Comparison of ENCODE assay signal across 18 cellular contexts in the genomic region with DNA sequence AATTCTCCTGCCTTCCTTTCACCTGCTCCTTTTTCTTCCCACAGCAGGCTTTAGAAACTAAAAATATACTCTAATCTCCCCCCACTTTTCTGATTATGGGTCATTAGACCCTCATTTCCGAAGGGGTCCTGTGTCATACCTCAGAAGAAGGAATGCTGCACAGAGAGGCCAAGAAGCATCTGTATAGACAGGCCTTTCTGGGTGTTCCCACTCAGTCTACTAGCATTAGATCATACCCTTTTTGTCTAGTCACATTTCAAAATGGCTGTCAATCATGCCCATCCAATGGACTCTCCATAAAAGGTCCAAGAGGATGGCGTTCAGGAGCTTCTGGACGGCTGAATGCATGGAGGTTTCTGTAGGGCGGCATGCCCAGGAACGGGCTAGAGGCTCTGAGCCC.
DNase-seq lines count a peak whose midpoint lies in the region; ATAC-seq and TF ChIP-seq lines count a peak whose summit lies in the region.
"Had no signal": no experiment of that assay in that cellular context is flagged by ENCODE, and none has a peak within 500 bp of the region (broad histone marks: within the 10 kb centered on the region; RNA-seq: fewer than 3 reads in every experiment).

No MANE protein-coding gene starts in this region.

- H3K27me3 Mint-ChIP-seq in activated naive CD8-positive, alpha-beta T cell: no peaks in the 10 kb centered on the region
- H3K27me3 Mint-ChIP-seq in activated naive CD8-positive, alpha-beta T cell treated with anti-CD3 and anti-CD28 coated beads for 36 hours: no peaks in the 10 kb centered on the region
- H3K27me3 Mint-ChIP-seq in glutamatergic neuron (ENCODE audit: unreplicated experiment): peaks cover 2% of the 10 kb centered on the region
- no peaks in the 10 kb centered on the region for H3K27me3 Mint-ChIP-seq in activated CD8-positive, alpha-beta T cell treated with anti-CD3 and anti-CD28 coated beads, Interleukin-2, amount 10 ng/mL, durations not matched to agents 7 days and 5 days (ENCODE audit: low read depth)
- H3K27me3 Mint-ChIP-seq: activated CD8-positive, alpha-beta memory T cell treated with anti-CD3 and anti-CD28 coated beads, Interleukin-2, amount 10 ng/mL, durations not matched to agents 7 days and 5 days; progenitor cell of endocrine pancreas had no signal

- peaks cover 31% of the 10 kb centered on the region for H3K36me3 Mint-ChIP-seq in activated naive CD8-positive, alpha-beta T cell
- H3K36me3 Mint-ChIP-seq in activated naive CD8-positive, alpha-beta T cell treated with anti-CD3 and anti-CD28 coated beads for 36 hours: peaks cover 38% of the 10 kb centered on the region
- H3K36me3 Mint-ChIP-seq in glutamatergic neuron (ENCODE audit: unreplicated experiment): no peaks in the 10 kb centered on the region
- peaks cover 38% of the 10 kb centered on the region for H3K36me3 Mint-ChIP-seq in activated CD8-positive, alpha-beta T cell treated with anti-CD3 and anti-CD28 coated beads, Interleukin-2, amount 10 ng/mL, durations not matched to agents 7 days and 5 days (ENCODE audit: low read depth)

- H3K9me3 Mint-ChIP-seq in activated naive CD8-positive, alpha-beta T cell (ENCODE audit: low read depth): no peaks in the 10 kb centered on the region
- no peaks in the 10 kb centered on the region for H3K9me3 Mint-ChIP-seq in activated naive CD8-positive, alpha-beta T cell treated with anti-CD3 and anti-CD28 coated beads for 36 hours
- peaks cover 2% of the 10 kb centered on the region for H3K9me3 Mint-ChIP-seq in glutamatergic neuron (ENCODE audit: unreplicated experiment)
- H3K9me3 Mint-ChIP-seq in activated CD8-positive, alpha-beta T cell treated with anti-CD3 and anti-CD28 coated beads, Interleukin-2, amount 10 ng/mL, durations not matched to agents 7 days and 5 days (ENCODE audit: insufficient read depth): no peaks in the 10 kb centered on the region
- H3K9me3 Mint-ChIP-seq: H9 had no signal

- no peak for ATAC-seq in activated CD8-positive, alpha-beta T cell treated with anti-CD3 and anti-CD28 coated beads, Interleukin-2, amount 10 ng/mL, durations not matched to agents 7 days and 5 days
- ATAC-seq: activated CD8-positive, alpha-beta memory T cell treated with anti-CD3 and anti-CD28 coated beads, Interleukin-2, amount 10 ng/mL, durations not matched to agents 7 days and 5 days; left lobe of liver had no signal

- H3K27ac ChIP-seq in WERI-Rb-1: peak overlapping the region; percentile 54
- H3K27ac ChIP-seq: dorsolateral prefrontal cortex had no signal

- H3K4me3 Mint-ChIP-seq in activated naive CD8-positive, alpha-beta T cell: no peak overlapping the region
- no peak overlapping the region for H3K4me3 Mint-ChIP-seq in activated naive CD8-positive, alpha-beta T cell treated with anti-CD3 and anti-CD28 coated beads for 36 hours
- no peak overlapping the region for H3K4me3 Mint-ChIP-seq in glutamatergic neuron (ENCODE audit: unreplicated experiment)
- H3K4me3 Mint-ChIP-seq in activated CD8-positive, alpha-beta T cell treated with anti-CD3 and anti-CD28 coated beads, Interleukin-2, amount 10 ng/mL, durations not matched to agents 7 days and 5 days: no peak overlapping the region
- H3K4me3 Mint-ChIP-seq: activated CD8-positive, alpha-beta memory T cell treated with anti-CD3 and anti-CD28 coated beads, Interleukin-2, amount 10 ng/mL, durations not matched to agents 7 days and 5 days; H9 had no signal

- POLR2A ChIA-PET in activated CD8-positive, alpha-beta T cell treated with anti-CD3 and anti-CD28 coated beads, Interleukin-2, amount 10 ng/mL, durations not matched to agents 7 days and 5 days (lab: Charles Lee): no interaction called here

- H3K27me3 ChIP-seq in WERI-Rb-1 (ENCODE audit: insufficient read depth, low read depth, severe bottlenecking): no peaks in the 10 kb centered on the region
- H3K27me3 ChIP-seq: dorsolateral prefrontal cortex had no signal

- no peaks in the 10 kb centered on the region for H3K36me3 ChIP-seq in WERI-Rb-1

- peaks cover 13% of the 10 kb centered on the region for H3K4me1 Mint-ChIP-seq in activated naive CD8-positive, alpha-beta T cell (ENCODE audit: low read depth)
- H3K4me1 Mint-ChIP-seq in activated naive CD8-positive, alpha-beta T cell treated with anti-CD3 and anti-CD28 coated beads for 36 hours: peaks cover 23% of the 10 kb centered on the region
- peaks cover 12% of the 10 kb centered on the region for H3K4me1 Mint-ChIP-seq in glutamatergic neuron (ENCODE audit: low read depth, unreplicated experiment)
- H3K4me1 Mint-ChIP-seq in activated CD8-positive, alpha-beta T cell treated with anti-CD3 and anti-CD28 coated beads, Interleukin-2, amount 10 ng/mL, durations not matched to agents 7 days and 5 days (ENCODE audit: low read depth): peaks cover 2% of the 10 kb centered on the region
- H3K4me1 Mint-ChIP-seq: H9 had no signal

- DNase-seq in activated naive CD8-positive, alpha-beta T cell treated with anti-CD3 and anti-CD28 coated beads for 36 hours: no peak
- DNase-seq in WERI-Rb-1 (no peak), glutamatergic neuron (no peak), NCI-H187 (lab: John Stamatoyannopoulos, UW) (no peak)
- no peak for DNase-seq in stimulated activated CD4-positive, alpha-beta T cell treated with anti-CD3 and anti-CD28 coated beads, Interleukin-2, amount 100 ng/mL, for 24 hours
- no peak for DNase-seq in activated CD8-positive, alpha-beta T cell treated with anti-CD3 and anti-CD28 coated beads, Interleukin-2, amount 10 ng/mL, durations not matched to agents 7 days and 5 days
- DNase-seq: activated CD4-positive, CD25-positive, alpha-beta regulatory T cell treated with anti-CD3 and anti-CD28 coated beads, Interleukin-2, amount 50 U/mL, for 72 hours; activated CD8-positive, alpha-beta memory T cell treated with anti-CD3 and anti-CD28 coated beads, Interleukin-2, amount 10 ng/mL, durations not matched to agents 7 days and 5 days; amygdala; central memory CD4-positive, alpha-beta T cell; DMS53; dorsolateral prefrontal cortex; H9; KBM-7; NCI-H146 had no signal

- CTCF ChIA-PET in activated CD8-positive, alpha-beta T cell treated with anti-CD3 and anti-CD28 coated beads, Interleukin-2, amount 10 ng/mL, durations not matched to agents 7 days and 5 days (lab: Charles Lee): no interaction called here

- peak overlapping the region; percentile 5 for H3K27ac Mint-ChIP-seq in activated naive CD8-positive, alpha-beta T cell
- H3K27ac Mint-ChIP-seq in activated naive CD8-positive, alpha-beta T cell treated with anti-CD3 and anti-CD28 coated beads for 36 hours: no peak overlapping the region
- H3K27ac Mint-ChIP-seq in glutamatergic neuron (ENCODE audit: unreplicated experiment): peak overlapping the region; percentile 71
- no peak overlapping the region for H3K27ac Mint-ChIP-seq in activated CD8-positive, alpha-beta T cell treated with anti-CD3 and anti-CD28 coated beads, Interleukin-2, amount 10 ng/mL, durations not matched to agents 7 days and 5 days
- H3K27ac Mint-ChIP-seq: progenitor cell of endocrine pancreas had no signal

- no peaks in the 10 kb centered on the region for H3K9me3 ChIP-seq in WERI-Rb-1 (ENCODE audit: severe bottlenecking)

- no peak overlapping the region for H3K4me3 ChIP-seq in WERI-Rb-1 (ENCODE audit: low read depth, low read length)
- H3K4me3 ChIP-seq: dorsolateral prefrontal cortex had no signal

- no peak for TF ChIP-seq CTCF in WERI-Rb-1 (IDR thresholded peaks at IDR 0.05; ENCODE audit: low read depth, low read length)
- TF ChIP-seq CTCF in glutamatergic neuron (IDR thresholded peaks at IDR 0.05; ENCODE audit: partially characterized antibody, unreplicated experiment): no peak

Comparison
In these comparisons a context has a peak if more than half of its experiments do, and no peak if none do; other contexts are left out.
1. H3K27ac Mint-ChIP-seq: peak in activated naive CD8-positive, alpha-beta T cell (single experiment) and glutamatergic neuron (single experiment); none in activated naive CD8-positive, alpha-beta T cell treated with anti-CD3 and anti-CD28 coated beads for 36 hours (single experiment) and activated CD8-positive, alpha-beta T cell treated with anti-CD3 and anti-CD28 coated beads, Interleukin-2, amount 10 ng/mL, durations not matched to agents 7 days and 5 days (single experiment).